In genomic region chr19:47514151-47514868, GRCh38 we compare ENCODE assay signal across 8 cellular contexts. TPM values are rescaled to one million over a fixed set of nuclear protein-coding genes. Genes with fewer than 3 reads are reported as not detected.
A peak's percentile ranks its signal among the peaks of the same experiment; 100 is the strongest.
DNase-seq lines count a peak whose midpoint lies in the region; ATAC-seq and TF ChIP-seq lines count a peak whose summit lies in the region.

No MANE protein-coding gene starts in this region.

- H3K36me3 Mint-ChIP-seq in activated T-helper 2 cell treated with anti-CD3 and anti-CD28 coated beads, Interferon-gamma antibody, Interleukin-2, Interleukin-4, amounts not matched to agents 10 μg/mL and 5 μg/mL and 100 μg/mL, durations not matched to agents 14 hours and 24 hours and 36 hours (ENCODE audit: low read depth) = peaks cover 5% of the 10 kb centered on the region

- intact Hi-C loops in activated T-helper 2 cell treated with anti-CD3 and anti-CD28 coated beads, Interferon-gamma antibody, Interleukin-2, Interleukin-4, amounts not matched to agents 10 μg/mL and 5 μg/mL and 100 μg/mL, durations not matched to agents 14 hours and 24 hours and 36 hours (cut with micrococcal nuclease) = loop anchor here (2.0 kb wide), 1 partner anchor 86 kb away; no protein-coding TSS in a partner anchor
- intact Hi-C loops in stomach (cut with DNase I; ENCODE audit: low total_unique reads) = no loop called here

- H3K27ac ChIP-seq in BLaER1 treated with 17β-estradiol and CSF1 and Interleukin-3, amounts not matched to agents 10 nM and 100 nM = peak overlapping the region; percentile 80 to 98 (median 90)
- H3K27ac ChIP-seq in iPS-18a (ENCODE audit: low read length) = peak overlapping the region; percentile 45
- peak overlapping the region; percentile 82 to 99 (median 98) for H3K27ac ChIP-seq in stomach

- no peaks in the 10 kb centered on the region for H3K9me3 ChIP-seq in BLaER1 treated with 17β-estradiol and CSF1 and Interleukin-3, amounts not matched to agents 10 nM and 100 nM (replicated peaks in 1 of 11)
- H3K9me3 ChIP-seq in iPS-18a (ENCODE audit: control insufficient read depth, low read depth, low read length) = no peaks in the 10 kb centered on the region
- no peaks in the 10 kb centered on the region for H3K9me3 ChIP-seq in stomach

- H3K27ac Mint-ChIP-seq in activated T-helper 2 cell treated with anti-CD3 and anti-CD28 coated beads, Interferon-gamma antibody, Interleukin-2, Interleukin-4, amounts not matched to agents 10 μg/mL and 5 μg/mL and 100 μg/mL, durations not matched to agents 14 hours and 24 hours and 36 hours = peak overlapping the region; percentile 91

- H4K20me1 ChIP-seq in BLaER1 treated with 17β-estradiol and CSF1 and Interleukin-3, amounts not matched to agents 10 nM and 100 nM = peaks cover 43 to 70% (median 52%) of the 10 kb centered on the region in 11 experiments

- peaks cover 55% of the 10 kb centered on the region for H3K4me1 Mint-ChIP-seq in activated T-helper 2 cell treated with anti-CD3 and anti-CD28 coated beads, Interferon-gamma antibody, Interleukin-2, Interleukin-4, amounts not matched to agents 10 μg/mL and 5 μg/mL and 100 μg/mL, durations not matched to agents 14 hours and 24 hours and 36 hours (ENCODE audit: low read depth)

- H3K27me3 Mint-ChIP-seq in activated T-helper 2 cell treated with anti-CD3 and anti-CD28 coated beads, Interferon-gamma antibody, Interleukin-2, Interleukin-4, amounts not matched to agents 10 μg/mL and 5 μg/mL and 100 μg/mL, durations not matched to agents 14 hours and 24 hours and 36 hours (ENCODE audit: low read depth) = no peaks in the 10 kb centered on the region

- H3K9me3 Mint-ChIP-seq in activated T-helper 2 cell treated with anti-CD3 and anti-CD28 coated beads, Interferon-gamma antibody, Interleukin-2, Interleukin-4, amounts not matched to agents 10 μg/mL and 5 μg/mL and 100 μg/mL, durations not matched to agents 14 hours and 24 hours and 36 hours = no peaks in the 10 kb centered on the region

- H3K36me3 ChIP-seq in BLaER1 treated with 17β-estradiol and CSF1 and Interleukin-3, amounts not matched to agents 10 nM and 100 nM = peaks cover 0 to 28% (median 10%) of the 10 kb centered on the region in 11 experiments; a peak in 12 of 22 replicates
- H3K36me3 ChIP-seq in iPS-18a (ENCODE audit: control insufficient read depth, low read depth, low read length) (no peaks in the 10 kb centered on the region), stomach (peaks cover 0 to 6% (median 2%) of the 10 kb centered on the region in 4 donors)

- peaks cover 13 to 27% (median 21%) of the 10 kb centered on the region in 11 experiments; a peak in 21 of 22 replicates for H3K27me3 ChIP-seq in BLaER1 treated with 17β-estradiol and CSF1 and Interleukin-3, amounts not matched to agents 10 nM and 100 nM
- H3K27me3 ChIP-seq in iPS-18a (ENCODE audit: control insufficient read depth, insufficient read depth, low read length) = no peaks in the 10 kb centered on the region
- H3K27me3 ChIP-seq in stomach = no peaks in the 10 kb centered on the region

- H3K9ac ChIP-seq in BLaER1 treated with 17β-estradiol and CSF1 and Interleukin-3, amounts not matched to agents 10 nM and 100 nM = peak overlapping the region; percentile 92 to 99 (median 94)
- peak overlapping the region; percentile 91 for H3K9ac ChIP-seq in iPS-18a (ENCODE audit: low read length)

- H3K4me1 ChIP-seq in BLaER1 treated with 17β-estradiol and CSF1 and Interleukin-3, amounts not matched to agents 10 nM and 100 nM = peaks cover 57 to 86% (median 71%) of the 10 kb centered on the region in 10 experiments
- H3K4me1 ChIP-seq in iPS-18a (ENCODE audit: control insufficient read depth, low read depth, low read length) (no peaks in the 10 kb centered on the region), stomach (peaks cover 48 to 56% (median 54%) of the 10 kb centered on the region in 4 donors)

- WGBS in stomach, 5 donors = 2 to 7% (median 3%) methylated on average over 32 to 40 of the region's 40 CpGs

- TF ChIP-seq POLR2A in stomach (IDR thresholded peaks at IDR 0.05) = no peak

- peak overlapping the region; percentile 85 to 97 (median 94) for H3K4me3 ChIP-seq in BLaER1 treated with 17β-estradiol and CSF1 and Interleukin-3, amounts not matched to agents 10 nM and 100 nM
- peak overlapping the region; percentile 98 for H3K4me3 ChIP-seq in iPS-18a (ENCODE audit: low read length)
- peak overlapping the region; percentile 73 to 93 (median 84) for H3K4me3 ChIP-seq in stomach

- no peak for DNase-seq in activated T-helper 2 cell treated with anti-CD3 and anti-CD28 coated beads, Interferon-gamma antibody, Interleukin-2, Interleukin-4, amounts not matched to agents 10 μg/mL and 5 μg/mL and 100 μg/mL, durations not matched to agents 14 hours and 24 hours and 36 hours (ENCODE audit: low spot score)
- DNase-seq in stomach (peak; percentile 28), GM19240 (ENCODE audit: insufficient read length, low spot score) (no peak)
- no peak for DNase-seq in activated CD4-positive, CD25-positive, alpha-beta regulatory T cell treated with anti-CD3 and anti-CD28 coated beads, Interleukin-2, amount 50 U/mL, for 72 hours

- ATAC-seq in HG02571 (IDR thresholded peaks at IDR 0.05; ENCODE audit: unreplicated experiment) (peak; percentile 2), HG03108 (IDR thresholded peaks at IDR 0.05; ENCODE audit: unreplicated experiment) (no peak)

- no peak for TF ChIP-seq CTCF in stomach (IDR thresholded peaks at IDR 0.05)

- H3K4me2 ChIP-seq in BLaER1 treated with 17β-estradiol and CSF1 and Interleukin-3, amounts not matched to agents 10 nM and 100 nM = peak overlapping the region; percentile 89 to 100 (median 98)

- TF ChIP-seq EP300 in stomach (IDR thresholded peaks at IDR 0.05) = no peak

- H3K4me3 Mint-ChIP-seq in activated T-helper 2 cell treated with anti-CD3 and anti-CD28 coated beads, Interferon-gamma antibody, Interleukin-2, Interleukin-4, amounts not matched to agents 10 μg/mL and 5 μg/mL and 100 μg/mL, durations not matched to agents 14 hours and 24 hours and 36 hours (ENCODE audit: low read depth) = peak overlapping the region; percentile 96

RNA-seq across cellular contexts. Expression of gene NAPA, which starts 0.6 kb away (rescaled TPM):
- 56.9 and 60.1 TPM in 2 replicates for total RNA-seq in activated T-helper 2 cell treated with anti-CD3 and anti-CD28 coated beads, Interferon-gamma antibody, Interleukin-2, Interleukin-4, amounts not matched to agents 10 μg/mL and 5 μg/mL and 100 μg/mL, durations not matched to agents 14 hours and 24 hours and 36 hours
- 100 to 1,000 TPM in 3 of 5 donors, 10 to 100 TPM in 2; 46.1 to 170 (median 139) TPM for total RNA-seq in stomach
- polyA plus RNA-seq in stomach = 100 to 1,000 TPM in 2 of 3 donors, 10 to 100 TPM in 1; 91.1 to 107 (median 105) TPM

RNA-seq across cellular contexts. Expression of gene KPTN, which starts 30.3 kb away (rescaled TPM):
- 9.6 and 11.3 TPM in 2 replicates for total RNA-seq in activated T-helper 2 cell treated with anti-CD3 and anti-CD28 coated beads, Interferon-gamma antibody, Interleukin-2, Interleukin-4, amounts not matched to agents 10 μg/mL and 5 μg/mL and 100 μg/mL, durations not matched to agents 14 hours and 24 hours and 36 hours
- total RNA-seq in stomach = 10 to 100 TPM in 3 of 5 donors, 1 to 10 TPM in 2; 3.2 to 28.0 (median 18.3) TPM
- 10 to 100 TPM in 2 of 3 donors, 1 to 10 TPM in 1; 6.4 to 23.4 (median 21.5) TPM for polyA plus RNA-seq in stomach

RNA-seq across cellular contexts. Expression of gene SLC8A2, which starts 42.6 kb away (rescaled TPM):
- not detected in 2 replicates for total RNA-seq in activated T-helper 2 cell treated with anti-CD3 and anti-CD28 coated beads, Interferon-gamma antibody, Interleukin-2, Interleukin-4, amounts not matched to agents 10 μg/mL and 5 μg/mL and 100 μg/mL, durations not matched to agents 14 hours and 24 hours and 36 hours
- total RNA-seq in stomach = 10 to 100 TPM in 1 of 5 donors, 1 to 10 TPM in 3, under 1 TPM in 1; 0.73 to 17.9 (median 6.4) TPM
- under 1 TPM; 0.12 to 0.60 (median 0.46) TPM for polyA plus RNA-seq in stomach

RNA-seq across cellular contexts. Expression of gene ZNF541, which starts 58.6 kb away (rescaled TPM):
- total RNA-seq in activated T-helper 2 cell treated with anti-CD3 and anti-CD28 coated beads, Interferon-gamma antibody, Interleukin-2, Interleukin-4, amounts not matched to agents 10 μg/mL and 5 μg/mL and 100 μg/mL, durations not matched to agents 14 hours and 24 hours and 36 hours = 0.09 and 0.46 TPM in 2 replicates
- total RNA-seq in stomach = under 1 TPM in 1 of 5 donors, not detected in 4; 0.18 TPM
- polyA plus RNA-seq in stomach = under 1 TPM in 2 of 3 donors, not detected in 1; 0.08 to 0.19 TPM

Comparison
In these comparisons a context has a peak if more than half of its experiments do, and no peak if none do; other contexts are left out.
1. H3K27ac ChIP-seq: peak in every context shown above with its lines; median percentile 98 in stomach; 90 in BLaER1 treated with 17β-estradiol and CSF1 and Interleukin-3, amounts not matched to agents 10 nM and 100 nM; 45 in iPS-18a.